In genomic region chr17:30970757-30971567, GRCh38 we compare ENCODE assay signal across 8 cellular contexts. TPM values are rescaled to one million over a fixed set of nuclear protein-coding genes. Genes with fewer than 3 reads are reported as not detected.
DNase-seq lines count a peak whose midpoint lies in the region; ATAC-seq and TF ChIP-seq lines count a peak whose summit lies in the region.

TSS of gene RNF135 (plus strand) at chr17:30971039. CDS start at chr17:30971074, 35 bp downstream.

- H3K27me3 ChIP-seq in effector memory CD4-positive, alpha-beta T cell (replicated peaks; ENCODE audit: control insufficient read depth, insufficient read depth, low read length, poor library complexity, severe bottlenecking): no peaks in the 10 kb centered on the region

- H3K27ac Mint-ChIP-seq in activated CD8-positive, alpha-beta T cell treated with anti-CD3 and anti-CD28 coated beads, Interleukin-2, amount 10 ng/mL, durations not matched to agents 7 days and 5 days: peak within 1 kb of the TSS; percentile 93

- H3K4me1 Mint-ChIP-seq in activated CD8-positive, alpha-beta T cell treated with anti-CD3 and anti-CD28 coated beads, Interleukin-2, amount 10 ng/mL, durations not matched to agents 7 days and 5 days (ENCODE audit: low read depth): peaks cover 40% of the 10 kb centered on the region

- peak; percentile 2 for TF ChIP-seq CTCF in GM13977 (IDR thresholded peaks at IDR 0.05; ENCODE audit: extremely low read depth, insufficient read depth, missing control alignments)

- H3K4me3 ChIP-seq in effector memory CD4-positive, alpha-beta T cell (ENCODE audit: insufficient read depth, low read depth, low read length, poor library complexity, severe bottlenecking): peak within 1 kb of the TSS; percentile 76

- H3K9me3 ChIP-seq in effector memory CD4-positive, alpha-beta T cell (ENCODE audit: control insufficient read depth, low read length): no peaks in the 10 kb centered on the region

- CTCF ChIA-PET in activated CD8-positive, alpha-beta T cell treated with anti-CD3 and anti-CD28 coated beads, Interleukin-2, amount 10 ng/mL, durations not matched to agents 7 days and 5 days (lab: Charles Lee): interaction anchor here (0.7 to 1.2 kb wide), 5 partner anchors 14 to 249 kb away, joined by 3 read pairs; no protein-coding TSS in a partner anchor

- H3K4me3 Mint-ChIP-seq in activated CD8-positive, alpha-beta T cell treated with anti-CD3 and anti-CD28 coated beads, Interleukin-2, amount 10 ng/mL, durations not matched to agents 7 days and 5 days: peak within 1 kb of the TSS; percentile 88

- POLR2A ChIA-PET in activated CD8-positive, alpha-beta T cell treated with anti-CD3 and anti-CD28 coated beads, Interleukin-2, amount 10 ng/mL, durations not matched to agents 7 days and 5 days (lab: Charles Lee): interaction anchor here (0.6 to 1.5 kb wide), 6 partner anchors 30 to 351 kb away, joined by 3 to 5 read pairs (median 4); partner anchors contain the start of genes EVI2A and TEFM

- DNase-seq in GM13977 (ENCODE audit: low spot score): peak; percentile 87
- peak; percentile 89 for DNase-seq in NCI-H510A (lab: John Stamatoyannopoulos, UW)
- DNase-seq in activated CD8-positive, alpha-beta T cell treated with anti-CD3 and anti-CD28 coated beads, Interleukin-2, amount 10 ng/mL, durations not matched to agents 7 days and 5 days: peak; percentile 70
- peak; percentile 3 to 26 (median 12) for DNase-seq in effector memory CD4-positive, alpha-beta T cell
- DNase-seq in lung microvascular endothelial cell (ENCODE audit: low read depth in 2 of 2): peak; percentile 69 to 81
- DNase-seq in stimulated activated CD4-positive, alpha-beta T cell treated with anti-CD3 and anti-CD28 coated beads, TNF-alpha, amount 100 ng/mL, for 4 hours (ENCODE audit: low read depth in 3 of 3): peak; percentile 31 to 55 (median 35)

- in situ Hi-C loops in GM13977 (cut with MboI; ENCODE audit: low pct_unique_long_range_greater_than_20kb, low sequenced_read_pairs, unreplicated experiment): no loop called here

- peaks cover 3% of the 10 kb centered on the region for H3K4me1 ChIP-seq in effector memory CD4-positive, alpha-beta T cell (ENCODE audit: control insufficient read depth, insufficient read depth, low read length, poor library complexity, severe bottlenecking)

- H3K36me3 ChIP-seq in effector memory CD4-positive, alpha-beta T cell (ENCODE audit: control insufficient read depth, insufficient read depth, low read length): no peaks in the 10 kb centered on the region

- H3K27me3 Mint-ChIP-seq in activated CD8-positive, alpha-beta T cell treated with anti-CD3 and anti-CD28 coated beads, Interleukin-2, amount 10 ng/mL, durations not matched to agents 7 days and 5 days (ENCODE audit: low read depth): peaks cover 10% of the 10 kb centered on the region

- ATAC-seq in HG02870 (IDR thresholded peaks at IDR 0.05; ENCODE audit: unreplicated experiment): peak; percentile 60
- peak; percentile 92 for ATAC-seq in activated CD8-positive, alpha-beta T cell treated with anti-CD3 and anti-CD28 coated beads, Interleukin-2, amount 10 ng/mL, durations not matched to agents 7 days and 5 days
- no peak for ATAC-seq in GM18873 (IDR thresholded peaks at IDR 0.05; ENCODE audit: low FRiP score, unreplicated experiment)

- H3K27ac ChIP-seq in effector memory CD4-positive, alpha-beta T cell (ENCODE audit: insufficient read depth, low read length, poor library complexity, severe bottlenecking): peak within 1 kb of the TSS; percentile 40

- H3K36me3 Mint-ChIP-seq in activated CD8-positive, alpha-beta T cell treated with anti-CD3 and anti-CD28 coated beads, Interleukin-2, amount 10 ng/mL, durations not matched to agents 7 days and 5 days (ENCODE audit: low read depth): peaks cover 18% of the 10 kb centered on the region

- H3K9me3 Mint-ChIP-seq in activated CD8-positive, alpha-beta T cell treated with anti-CD3 and anti-CD28 coated beads, Interleukin-2, amount 10 ng/mL, durations not matched to agents 7 days and 5 days (ENCODE audit: insufficient read depth): no peaks in the 10 kb centered on the region

RNA-seq across cellular contexts. Expression of gene RNF135, which starts in this region (rescaled TPM):
- total RNA-seq in activated CD8-positive, alpha-beta T cell treated with anti-CD3 and anti-CD28 coated beads, Interleukin-2, amount 10 ng/mL, durations not matched to agents 7 days and 5 days: 1 to 10 TPM; 5.4 to 7.2 TPM
- total RNA-seq in lung microvascular endothelial cell: 0.60 and 1.3 TPM in 2 replicates

Comparison
In these comparisons a context has a peak if more than half of its experiments do, and no peak if none do; other contexts are left out.
1. DNase-seq: peak in every context shown above with its lines; median percentile 89 in NCI-H510A; 87 in GM13977; 75 in lung microvascular endothelial cell; 70 in activated CD8-positive, alpha-beta T cell treated with anti-CD3 and anti-CD28 coated beads, Interleukin-2, amount 10 ng/mL, durations not matched to agents 7 days and 5 days; 35 in stimulated activated CD4-positive, alpha-beta T cell treated with anti-CD3 and anti-CD28 coated beads, TNF-alpha, amount 100 ng/mL, for 4 hours; 12 in effector memory CD4-positive, alpha-beta T cell.